ENCODE assay signal across 12 cellular contexts in the genomic region with DNA sequence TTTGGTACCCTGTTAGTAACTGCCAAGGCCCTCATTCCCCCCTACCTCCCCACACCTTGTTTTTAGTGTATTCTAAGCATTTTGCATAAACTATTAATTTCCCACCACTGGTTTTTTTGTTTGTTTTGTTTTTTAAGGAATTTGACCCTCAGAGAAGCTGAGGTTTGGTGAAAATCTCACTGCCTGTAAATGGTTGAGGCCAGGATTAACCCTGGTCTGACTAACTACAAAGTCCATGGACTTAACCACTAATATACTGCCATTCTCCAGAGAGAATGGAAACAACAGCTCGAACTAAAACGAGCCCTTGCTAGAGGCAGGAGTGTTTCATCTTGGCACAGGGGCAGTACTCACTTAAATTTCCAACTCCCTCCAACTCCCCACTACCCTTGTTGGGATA. TPM values are rescaled to one million over a fixed set of nuclear protein-coding genes. Genes with fewer than 3 reads are reported as not detected.
DNase-seq lines count a peak whose midpoint lies in the region; ATAC-seq and TF ChIP-seq lines count a peak whose summit lies in the region.
"Had no signal": no experiment of that assay in that cellular context is flagged by ENCODE, and none has a peak within 500 bp of the region (broad histone marks: within the 10 kb centered on the region; RNA-seq: fewer than 3 reads in every experiment).

No MANE protein-coding gene starts in this region.

- no peak for TF ChIP-seq POLR2A in esophagus muscularis mucosa (IDR thresholded peaks at IDR 0.05; ENCODE audit: low read depth)

- DNase-seq in right atrium auricular region (ENCODE audit: low spot score) (no peak), left ventricle myocardium superior (no peak), esophagus muscularis mucosa (ENCODE audit: extremely low spot score) (no peak), neural crest cell (ENCODE audit: low read depth, low spot score) (no peak), DMS114 treated with DMSO at 0.1 percent for 48 hours (lab: John Stamatoyannopoulos, UW; ENCODE audit: unreplicated experiment) (no peak)
- no peak for DNase-seq in naive thymus-derived CD4-positive, alpha-beta T cell
- DNase-seq in activated CD4-positive, CD25-positive, alpha-beta regulatory T cell treated with anti-CD3 and anti-CD28 coated beads, Interleukin-2, amount 50 U/mL, for 72 hours = no peak
- DNase-seq: BE2C, NCI-H1092 treated with DMSO at 0.1 percent for 48 hours had no signal

- 15% methylated on average over 2 of the region's 2 CpGs for WGBS in esophagus muscularis mucosa

- H3K36me3 ChIP-seq in right atrium auricular region (no peaks in the 10 kb centered on the region), esophagus muscularis mucosa (no peaks in the 10 kb centered on the region)
- no peaks in the 10 kb centered on the region for H3K36me3 ChIP-seq in naive thymus-derived CD4-positive, alpha-beta T cell (ENCODE audit: control insufficient read depth in 2 of 3, insufficient read depth in 3 of 3, low read length in 3 of 3)
- H3K36me3 ChIP-seq: BE2C had no signal

- TF ChIP-seq CTCF in right atrium auricular region (IDR thresholded peaks at IDR 0.05) = no peak
- TF ChIP-seq CTCF in esophagus muscularis mucosa (IDR thresholded peaks at IDR 0.05) = no peak
- no peak for TF ChIP-seq CTCF in neural crest cell (conservative IDR thresholded peaks at IDR 0.05)

- H3K27ac ChIP-seq in right atrium auricular region (peak overlapping the region; percentile 92 to 97), esophagus muscularis mucosa (replicated peaks in 1 of 4) (peak overlapping the region; percentile 88 to 92 (median 92))
- no peak overlapping the region for H3K27ac ChIP-seq in naive thymus-derived CD4-positive, alpha-beta T cell (ENCODE audit: low read depth, low read length)

- no peak for ATAC-seq in left ventricle myocardium superior
- ATAC-seq in naive thymus-derived CD4-positive, alpha-beta T cell = no peak
- ATAC-seq in HG03565 (IDR thresholded peaks at IDR 0.05; ENCODE audit: unreplicated experiment) = no peak
- ATAC-seq: activated T-helper 17 cell treated with anti-CD3 and anti-CD28 coated beads, Interleukin-2, amount 50 U/mL, for 72 hours had no signal

- CTCF ChIA-PET in naive thymus-derived CD4-positive, alpha-beta T cell (lab: Charles Lee) = interaction anchor here (2.9 kb wide), 1 partner anchor 36 kb away, joined by 14 read pairs; no protein-coding TSS in a partner anchor

- no peak for TF ChIP-seq EP300 in esophagus muscularis mucosa (IDR thresholded peaks at IDR 0.05)

- peak overlapping the region; percentile 58 for H3K27ac Mint-ChIP-seq in neural crest cell (ENCODE audit: unreplicated experiment)
- no peak overlapping the region for H3K27ac Mint-ChIP-seq in naive thymus-derived CD4-positive, alpha-beta T cell
- H3K27ac Mint-ChIP-seq: activated T-helper 17 cell treated with anti-CD3 and anti-CD28 coated beads, Interleukin-2, amount 50 U/mL, for 72 hours; T-helper 1 cell treated with Interleukin-12 subunit alpha and Interleukin-12 subunit beta and Interleukin-4 antibody, amounts not matched to agents 30 μg/mL and 1 μg/mL, for 36 hours had no signal

- H3K27me3 ChIP-seq in right atrium auricular region = no peaks in the 10 kb centered on the region
- no peaks in the 10 kb centered on the region for H3K27me3 ChIP-seq in esophagus muscularis mucosa
- no peaks in the 10 kb centered on the region for H3K27me3 ChIP-seq in naive thymus-derived CD4-positive, alpha-beta T cell (ENCODE audit: control insufficient read depth in 2 of 2, insufficient read depth in 2 of 2, low read length in 2 of 2)
- H3K27me3 ChIP-seq: BE2C had no signal

- peaks cover 50% of the 10 kb centered on the region for H3K4me1 Mint-ChIP-seq in neural crest cell
- peaks cover 15 to 38% (median 25%) of the 10 kb centered on the region in 7 donors for H3K4me1 Mint-ChIP-seq in naive thymus-derived CD4-positive, alpha-beta T cell

- intact Hi-C loops in left ventricle myocardium superior (cut with micrococcal nuclease) = loop anchor here (5.0 kb wide), 1 partner anchor 33 kb away; no protein-coding TSS in a partner anchor
- intact Hi-C loops in esophagus muscularis mucosa (cut with DNase I) = no loop called here
- intact Hi-C loops in naive thymus-derived CD4-positive, alpha-beta T cell (cut with micrococcal nuclease) = no loop called here

- no peaks in the 10 kb centered on the region for H3K9me3 Mint-ChIP-seq in neural crest cell
- H3K9me3 Mint-ChIP-seq in naive thymus-derived CD4-positive, alpha-beta T cell = no peaks in the 10 kb centered on the region
- H3K9me3 Mint-ChIP-seq: activated T-helper 17 cell treated with anti-CD3 and anti-CD28 coated beads, Interleukin-2, amount 50 U/mL, for 72 hours; T-helper 1 cell treated with Interleukin-12 subunit alpha and Interleukin-12 subunit beta and Interleukin-4 antibody, amounts not matched to agents 30 μg/mL and 1 μg/mL, for 36 hours had no signal

- H3K36me3 Mint-ChIP-seq in neural crest cell (ENCODE audit: low read depth) = peaks cover 7% of the 10 kb centered on the region
- peaks cover 0 to 17% (median 3%) of the 10 kb centered on the region in 5 donors for H3K36me3 Mint-ChIP-seq in naive thymus-derived CD4-positive, alpha-beta T cell

- no peaks in the 10 kb centered on the region for H3K27me3 Mint-ChIP-seq in neural crest cell (ENCODE audit: low read depth)
- H3K27me3 Mint-ChIP-seq in naive thymus-derived CD4-positive, alpha-beta T cell = peaks cover 0 to 5% (median 0%) of the 10 kb centered on the region in 5 donors
- H3K27me3 Mint-ChIP-seq: activated T-helper 17 cell treated with anti-CD3 and anti-CD28 coated beads, Interleukin-2, amount 50 U/mL, for 72 hours had no signal

- peak overlapping the region; percentile 95 for H3K4me3 Mint-ChIP-seq in neural crest cell
- no peak overlapping the region for H3K4me3 Mint-ChIP-seq in naive thymus-derived CD4-positive, alpha-beta T cell
- H3K4me3 Mint-ChIP-seq: activated T-helper 17 cell treated with anti-CD3 and anti-CD28 coated beads, Interleukin-2, amount 50 U/mL, for 72 hours; T-helper 1 cell treated with Interleukin-12 subunit alpha and Interleukin-12 subunit beta and Interleukin-4 antibody, amounts not matched to agents 30 μg/mL and 1 μg/mL, for 36 hours had no signal

- H3K9me3 ChIP-seq in right atrium auricular region (no peaks in the 10 kb centered on the region), esophagus muscularis mucosa (no peaks in the 10 kb centered on the region)
- H3K9me3 ChIP-seq in naive thymus-derived CD4-positive, alpha-beta T cell (ENCODE audit: control insufficient read depth in 2 of 3, low read length in 3 of 3) = no peaks in the 10 kb centered on the region
- H3K9me3 ChIP-seq: BE2C had no signal

- H3K4me3 ChIP-seq in right atrium auricular region (peak overlapping the region; percentile 66 to 67), esophagus muscularis mucosa (peak overlapping the region; percentile 50 to 74 (median 72))
- H3K4me3 ChIP-seq in naive thymus-derived CD4-positive, alpha-beta T cell (ENCODE audit: low read length) = no peak overlapping the region

- H3K4me1 ChIP-seq in right atrium auricular region (peaks cover 0 to 53% of the 10 kb centered on the region in 2 donors), esophagus muscularis mucosa (peaks cover 41 to 61% (median 58%) of the 10 kb centered on the region in 4 donors)
- peaks cover 0 to 11% of the 10 kb centered on the region in 2 donors for H3K4me1 ChIP-seq in naive thymus-derived CD4-positive, alpha-beta T cell (ENCODE audit: control insufficient read depth in 2 of 2, insufficient read depth in 2 of 2, low read length in 2 of 2)
- H3K4me1 ChIP-seq: BE2C had no signal

- POLR2A ChIA-PET in naive thymus-derived CD4-positive, alpha-beta T cell (lab: Charles Lee) = interaction anchor here (0.6 to 1.3 kb wide), 2 partner anchors 22 to 99 kb away, joined by 4 to 5 read pairs; no protein-coding TSS in a partner anchor

RNA-seq across cellular contexts. Expression of a gene that starts 2.9 kb away (rescaled TPM):
- total RNA-seq in right atrium auricular region (10 to 100 TPM; 58.2 to 63.2 TPM), left ventricle myocardium superior (66.6 TPM), esophagus muscularis mucosa (100 to 1,000 TPM in 1 of 4 donors, 10 to 100 TPM in 3; 78.1 to 101 (median 89.5) TPM), neural crest cell (144 TPM in 2 replicates)
- total RNA-seq in naive thymus-derived CD4-positive, alpha-beta T cell = 10 to 100 TPM in 4 of 5 experiments, 1 to 10 TPM in 1; 9.3 to 32.0 (median 13.7) TPM
- polyA plus RNA-seq in naive thymus-derived CD4-positive, alpha-beta T cell = 1 to 10 TPM in 1 of 2 donors, under 1 TPM in 1; 0.80 to 2.0 TPM

RNA-seq across cellular contexts. Expression of a gene that starts 12.9 kb away (rescaled TPM):
- not detected for total RNA-seq in right atrium auricular region
- total RNA-seq in left ventricle myocardium superior = not detected
- not detected for total RNA-seq in esophagus muscularis mucosa
- not detected in 2 replicates for total RNA-seq in neural crest cell
- total RNA-seq in naive thymus-derived CD4-positive, alpha-beta T cell = not detected
- polyA plus RNA-seq in naive thymus-derived CD4-positive, alpha-beta T cell = under 1 TPM; 0.56 to 0.95 TPM
- total RNA-seq: activated T-helper 17 cell treated with anti-CD3 and anti-CD28 coated beads, Interleukin-2, amount 50 U/mL, for 72 hours had no signal

RNA-seq across cellular contexts. Expression of a gene that starts 23.2 kb away (rescaled TPM):
- 100 to 1,000 TPM; 147 to 159 TPM for total RNA-seq in right atrium auricular region
- total RNA-seq in left ventricle myocardium superior = 76.8 TPM
- 100 to 1,000 TPM in 1 of 4 donors, 10 to 100 TPM in 3; 71.4 to 109 (median 82.6) TPM for total RNA-seq in esophagus muscularis mucosa
- total RNA-seq in neural crest cell = 208 and 212 TPM in 2 replicates
- 100 to 1,000 TPM in 3 of 5 experiments, 10 to 100 TPM in 2; 93.6 to 193 (median 124) TPM for total RNA-seq in naive thymus-derived CD4-positive, alpha-beta T cell
- 100 to 1,000 TPM; 339 to 382 TPM for polyA plus RNA-seq in naive thymus-derived CD4-positive, alpha-beta T cell

RNA-seq across cellular contexts. Expression of a gene that starts 52.1 kb away (rescaled TPM):
- 10 to 100 TPM; 58.5 to 74.2 TPM for total RNA-seq in right atrium auricular region
- 65.6 TPM for total RNA-seq in left ventricle myocardium superior
- total RNA-seq in esophagus muscularis mucosa = 10 to 100 TPM; 31.1 to 52.8 (median 46.1) TPM
- total RNA-seq in neural crest cell = 78.3 TPM in 2 replicates
- 10 to 100 TPM; 43.0 to 67.3 (median 64.8) TPM for total RNA-seq in naive thymus-derived CD4-positive, alpha-beta T cell
- polyA plus RNA-seq in naive thymus-derived CD4-positive, alpha-beta T cell = 10 to 100 TPM; 79.0 to 91.2 TPM

RNA-seq across cellular contexts. Expression of a gene that starts 52.5 kb away (rescaled TPM):
- total RNA-seq in right atrium auricular region (10 to 100 TPM; 15.4 to 17.5 TPM), left ventricle myocardium superior (8.8 TPM), esophagus muscularis mucosa (10 to 100 TPM in 3 of 4 donors, 1 to 10 TPM in 1; 5.8 to 26.1 (median 11.8) TPM), neural crest cell (24.1 and 24.7 TPM in 2 replicates)
- 10 to 100 TPM; 10.2 to 15.6 (median 12.4) TPM for total RNA-seq in naive thymus-derived CD4-positive, alpha-beta T cell
- polyA plus RNA-seq in naive thymus-derived CD4-positive, alpha-beta T cell = 10 to 100 TPM; 12.4 to 13.8 TPM
